In the genomic region with DNA sequence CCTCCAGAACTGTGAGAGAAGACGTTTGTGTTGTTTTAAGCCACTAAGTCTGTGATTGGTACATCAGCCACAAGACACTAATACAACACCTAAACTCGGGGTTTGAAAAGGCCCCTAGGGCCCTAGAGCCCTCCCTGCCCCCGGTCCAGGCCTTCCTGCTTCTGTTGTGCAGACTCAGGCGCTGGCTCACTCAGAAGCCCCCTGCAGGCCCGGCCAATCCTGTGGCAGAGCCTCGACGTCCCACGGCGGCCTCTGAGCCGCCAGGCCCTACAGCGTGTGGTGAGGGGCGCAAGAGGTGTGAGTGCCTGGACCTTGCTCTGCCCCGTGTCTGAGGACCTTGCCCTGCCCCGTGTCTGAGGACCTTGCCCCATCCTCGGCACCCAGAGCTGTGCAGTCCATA, we compare ENCODE assay signal across 2 cellular contexts. TPM values are rescaled to one million over a fixed set of nuclear protein-coding genes. Genes with fewer than 3 reads are reported as not detected.
"Had no signal": no experiment of that assay in that cellular context is flagged by ENCODE, and none has a peak within 500 bp of the region (broad histone marks: within the 10 kb centered on the region; RNA-seq: fewer than 3 reads in every experiment).

No MANE protein-coding gene starts in this region.

RNA-seq across cellular contexts. Expression of a gene that starts 3.1 kb away (rescaled TPM):
- total RNA-seq: G401, GM12878 had no signal
- polyA plus RNA-seq: GM12878 had no signal
